8 cellular contexts compared by ENCODE assay signal in genomic region chr6:44128020-44128917, GRCh38.
DNase-seq lines count a peak whose midpoint lies in the region; ATAC-seq and TF ChIP-seq lines count a peak whose summit lies in the region.

No MANE protein-coding gene starts in this region.

- H3K9ac ChIP-seq in OCI-LY3 (ENCODE audit: low read length): peak overlapping the region; percentile 84

- peaks cover 52% of the 10 kb centered on the region for H3K79me2 ChIP-seq in OCI-LY3 (ENCODE audit: low read length)

- H3K27ac ChIP-seq in OCI-LY3 (ENCODE audit: low read length) (no peak overlapping the region; the same call in 1 of the 2 replicates), brain microvascular endothelial cell (no peak overlapping the region), skin epidermis (peak overlapping the region; percentile 55 to 98 (median 96))

- H4K20me1 ChIP-seq in OCI-LY3 (ENCODE audit: insufficient read depth, low read length): peaks cover 33% of the 10 kb centered on the region

- no peaks in the 10 kb centered on the region for H3K9me3 ChIP-seq in OCI-LY3 (ENCODE audit: insufficient read depth, low read length)

- DNase-seq in AG09309 (ENCODE audit: low read depth) (no peak), GM13976 (ENCODE audit: low spot score) (peak; percentile 73), brain microvascular endothelial cell (peak; percentile 30), iPS-NIHi11 (ENCODE audit: low spot score) (peak; percentile 63)

- H3K27me3 ChIP-seq in OCI-LY3 (ENCODE audit: low read depth, low read length) (no peaks in the 10 kb centered on the region), brain microvascular endothelial cell (replicated peaks) (no peaks in the 10 kb centered on the region)

- TF ChIP-seq CTCF in AG09309 (IDR thresholded peaks at IDR 0.05; ENCODE audit: control insufficient read depth, insufficient read depth, low read depth, low read length, missing control alignments) (no peak), GM13976 (IDR thresholded peaks at IDR 0.05; ENCODE audit: borderline replicate concordance, control extremely low read depth, extremely low read depth, insufficient read depth, missing control alignments) (peak; percentile 30), OCI-LY3 (IDR thresholded peaks at IDR 0.05; ENCODE audit: low read depth, low read length) (peak; percentile 32), brain microvascular endothelial cell (IDR thresholded peaks at IDR 0.05; ENCODE audit: low read depth, low read length, missing control alignments) (peak; percentile 23)

- peaks cover 37% of the 10 kb centered on the region for H3K4me1 ChIP-seq in OCI-LY3 (ENCODE audit: low read length)

- in situ Hi-C loops in GM13976 (cut with MboI; ENCODE audit: low sequenced_read_pairs, unreplicated experiment) (no loop called here), brain microvascular endothelial cell (cut with HindIII; ENCODE audit: low pct_ligation_motif_present, low sequenced_read_pairs) (no loop called here)

- peak overlapping the region; percentile 86 for H2AFZ ChIP-seq in OCI-LY3 (ENCODE audit: low read depth, low read length)

- ATAC-seq in HG03139 (IDR thresholded peaks at IDR 0.05; ENCODE audit: unreplicated experiment) (no peak), GM21529 (IDR thresholded peaks at IDR 0.05; ENCODE audit: unreplicated experiment) (no peak)

- peak overlapping the region; percentile 65 for H3K4me3 ChIP-seq in AG09309 (ENCODE audit: control insufficient read depth, low read depth, low read length)
- H3K4me3 ChIP-seq in OCI-LY3 (ENCODE audit: low read length): peak overlapping the region; percentile 91
- peak overlapping the region; percentile 80 for H3K4me3 ChIP-seq in brain microvascular endothelial cell (ENCODE audit: low read depth, low read length)
- H3K4me3 ChIP-seq in skin epidermis: peak overlapping the region; percentile 65 to 98 (median 90)

- peaks cover 24% of the 10 kb centered on the region for H3K36me3 ChIP-seq in OCI-LY3 (replicated peaks; ENCODE audit: low read depth, low read length)
- H3K36me3 ChIP-seq in brain microvascular endothelial cell (replicated peaks): no peaks in the 10 kb centered on the region

- H3K4me2 ChIP-seq in OCI-LY3 (ENCODE audit: low read length): peak overlapping the region; percentile 91

Comparison
In these comparisons a context has a peak if more than half of its experiments do, and no peak if none do; other contexts are left out.
1. H3K27ac ChIP-seq: peak in skin epidermis (21 of 21); none in OCI-LY3 (single experiment) and brain microvascular endothelial cell (single experiment).
2. Peak in every context shown above with its lines, with median percentiles within 50 percentile points of each other: H3K4me3 ChIP-seq.